Comparison of ENCODE assay signal across 8 cellular contexts in the genomic region with DNA sequence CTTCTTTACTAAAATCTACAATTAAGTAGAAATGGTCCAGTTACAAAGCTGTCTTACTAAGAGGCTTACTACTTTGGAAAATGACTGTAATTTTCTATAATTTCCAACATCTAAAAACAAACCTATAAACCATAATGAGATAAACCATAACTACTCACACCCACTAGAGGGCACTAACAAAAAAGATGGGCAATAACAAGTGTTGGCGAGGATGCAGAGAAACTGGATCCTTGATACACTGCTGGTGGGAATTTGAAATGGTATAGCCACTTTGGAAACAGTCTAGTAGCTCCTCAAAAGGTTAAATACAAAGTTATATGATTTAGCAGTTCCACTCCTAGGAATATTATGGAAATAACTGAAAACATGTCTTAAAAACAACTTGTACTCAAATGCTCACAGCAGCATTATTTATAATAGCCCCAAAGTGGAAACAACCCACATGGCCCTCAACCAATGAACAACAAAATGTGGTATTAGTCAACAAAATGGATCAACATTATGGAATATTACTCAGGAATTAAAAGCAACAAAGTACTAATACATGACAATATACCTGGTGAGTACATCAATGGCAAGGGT. TPM values are rescaled to one million over a fixed set of nuclear protein-coding genes. Genes with fewer than 3 reads are reported as not detected.
DNase-seq lines count a peak whose midpoint lies in the region; TF ChIP-seq lines count a peak whose summit lies in the region.

No MANE protein-coding gene starts in this region.

- no peaks in the 10 kb centered on the region for H3K9me3 ChIP-seq in osteoblast (ENCODE audit: low read depth, low read length)

- no peak overlapping the region for H3K4me3 ChIP-seq in osteoblast (ENCODE audit: insufficient read depth, low read length)

- no peaks in the 10 kb centered on the region for H3K36me3 ChIP-seq in osteoblast (ENCODE audit: insufficient read depth, low read length)

- no peak overlapping the region for H3K27ac Mint-ChIP-seq in brain

- peaks cover 18% of the 10 kb centered on the region for H3K4me1 Mint-ChIP-seq in brain

- H3K9me3 Mint-ChIP-seq in brain: no peaks in the 10 kb centered on the region

- H3K36me3 Mint-ChIP-seq in brain: peaks cover 23% of the 10 kb centered on the region

- no peak overlapping the region for H3K4me3 Mint-ChIP-seq in brain

- no peaks in the 10 kb centered on the region for H3K4me1 ChIP-seq in osteoblast (ENCODE audit: insufficient read depth, low read length)

- peak; percentile 20 for DNase-seq in NCI-H1105 treated with DMSO at 0.1 percent for 48 hours (lab: John Stamatoyannopoulos, UW)
- DNase-seq in NCI-H1105 (lab: John Stamatoyannopoulos, UW): no peak
- peak; percentile 21 for DNase-seq in MV-4-11 (lab: John Stamatoyannopoulos, UW)
- no peak for DNase-seq in osteoblast (ENCODE audit: insufficient read length, low spot score, missing footprints)
- no peak for DNase-seq in RPMI8226
- DNase-seq in GM19238 (ENCODE audit: insufficient read length, low spot score): no peak
- DNase-seq in KG1 (lab: John Stamatoyannopoulos, UW): no peak

- peak; percentile 21 to 36 for TF ChIP-seq CTCF in brain (conservative IDR thresholded peaks at IDR 0.05)
- peak; percentile 50 for TF ChIP-seq CTCF in osteoblast (IDR thresholded peaks at IDR 0.05; ENCODE audit: extremely low read depth, low read depth, low read length)

- no peaks in the 10 kb centered on the region for H4K20me1 ChIP-seq in osteoblast (ENCODE audit: insufficient read depth, low read length)

- no peaks in the 10 kb centered on the region for H3K79me2 ChIP-seq in osteoblast (ENCODE audit: insufficient read depth, low read length)

- H3K27me3 ChIP-seq in osteoblast (ENCODE audit: insufficient read depth, low read length): peaks cover 4% of the 10 kb centered on the region

- peaks cover 5% of the 10 kb centered on the region for H3K27me3 Mint-ChIP-seq in brain

- H3K27ac ChIP-seq in osteoblast (ENCODE audit: low read depth, low read length): no peak overlapping the region

- H3K4me2 ChIP-seq in osteoblast (ENCODE audit: insufficient read depth, low read length): no peak overlapping the region

- H2AFZ ChIP-seq in osteoblast (ENCODE audit: low read length): no peak overlapping the region

RNA-seq across cellular contexts. Expression of gene GJA10, which starts 50.6 kb away (rescaled TPM):
- not detected for polyA plus RNA-seq in brain (ENCODE audit: insufficient read depth, low read depth, low replicate concordance)
- total RNA-seq in osteoblast: not detected in 2 replicates

Comparison
In these comparisons a context has a peak if more than half of its experiments do, and no peak if none do; other contexts are left out.
1. DNase-seq: peak in NCI-H1105 treated with DMSO at 0.1 percent for 48 hours (single experiment) and MV-4-11 (single experiment); none in NCI-H1105 (single experiment), osteoblast (single experiment), RPMI8226 (single experiment), GM19238 (single experiment) and KG1 (single experiment).